ENCODE assay signal across 24 cellular contexts in the genomic region with DNA sequence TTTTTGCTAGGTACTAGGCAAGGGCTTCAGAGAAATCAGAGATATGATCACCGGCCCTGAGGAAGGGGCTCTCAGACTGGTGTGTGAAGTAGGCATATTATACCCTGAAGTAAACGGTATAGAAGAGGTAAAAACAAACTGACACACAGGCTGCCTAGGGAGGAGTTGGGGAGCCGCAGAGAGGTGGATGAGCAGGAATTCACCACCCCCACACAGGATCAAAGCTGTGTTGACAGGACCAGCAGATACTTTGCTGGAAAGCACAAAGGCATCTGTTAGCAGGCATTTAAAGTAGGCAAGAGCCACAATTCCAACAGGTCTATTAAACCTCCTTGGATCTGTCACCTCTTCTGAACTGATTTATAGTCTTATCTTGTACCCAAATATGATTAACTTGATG.
DNase-seq lines count a peak whose midpoint lies in the region; ATAC-seq, FAIRE-seq and TF ChIP-seq lines count a peak whose summit lies in the region.
"Had no signal": no experiment of that assay in that cellular context is flagged by ENCODE, and none has a peak within 500 bp of the region (broad histone marks: within the 10 kb centered on the region; RNA-seq: fewer than 3 reads in every experiment).

No MANE protein-coding gene starts in this region.

- H3K4me2 ChIP-seq in SK-N-SH (no peak overlapping the region), HepG2 (ENCODE audit: low read depth, low read length) (no peak overlapping the region)
- H3K4me2 ChIP-seq: BLaER1 had no signal

- H3K36me3 ChIP-seq in SK-N-SH (replicated peaks in 1 of 2; ENCODE audit: control insufficient read depth in 1 of 2, insufficient read depth in 2 of 2, low read length in 1 of 2) (no peaks in the 10 kb centered on the region), HepG2 (replicated peaks in 1 of 2; ENCODE audit: control insufficient read depth in 1 of 2, insufficient read depth in 2 of 2, low read length in 2 of 2) (no peaks in the 10 kb centered on the region), BE2C (no peaks in the 10 kb centered on the region)
- H3K36me3 ChIP-seq: BLaER1, Peyer's patch had no signal

- H3F3A ChIP-seq in SK-N-SH (replicated peaks; ENCODE audit: insufficient read depth): no peaks in the 10 kb centered on the region

- 57% methylated on average over 3 of the region's 3 CpGs for WGBS in SK-N-SH (ENCODE audit: low lambda C conversion rate)
- WGBS in HepG2 (ENCODE audit: low lambda C conversion rate): 75% methylated on average over 3 of the region's 3 CpGs

- no peaks in the 10 kb centered on the region for H4K20me1 ChIP-seq in SK-N-SH (ENCODE audit: insufficient read depth)
- no peaks in the 10 kb centered on the region for H4K20me1 ChIP-seq in HepG2 (ENCODE audit: insufficient read depth, low read length)

- no peaks in the 10 kb centered on the region for H3K9me3 ChIP-seq in SK-N-SH
- H3K9me3 ChIP-seq in HepG2 (ENCODE audit: low read length): no peaks in the 10 kb centered on the region
- H3K9me3 ChIP-seq in BE2C: no peaks in the 10 kb centered on the region
- H3K9me3 ChIP-seq: BLaER1, Peyer's patch had no signal

- H3K9ac ChIP-seq in SK-N-SH (no peak overlapping the region), HepG2 (ENCODE audit: insufficient read depth, low read depth, low read length) (no peak overlapping the region)
- H3K9ac ChIP-seq: BLaER1 had no signal

- H3K4me3 ChIP-seq in SK-N-SH (ENCODE audit: low read depth in 2 of 2, low read length in 1 of 2) (no peak overlapping the region), choroid plexus epithelial cell (ENCODE audit: low read depth, low read length) (no peak overlapping the region), HepG2 (replicated peaks in 1 of 3; ENCODE audit: insufficient read depth in 1 of 3, low read depth in 2 of 3, low read length in 3 of 3) (no peak overlapping the region), BE2C (ENCODE audit: low read depth, low read length) (no peak overlapping the region)
- H3K4me3 ChIP-seq: BLaER1, GM12878, Peyer's patch had no signal

- H3K27me3 ChIP-seq in SK-N-SH (ENCODE audit: insufficient read depth) (no peaks in the 10 kb centered on the region), HepG2 (ENCODE audit: control insufficient read depth in 1 of 2, insufficient read depth in 2 of 2, low read length in 2 of 2) (no peaks in the 10 kb centered on the region), BE2C (no peaks in the 10 kb centered on the region)
- H3K27me3 ChIP-seq: Peyer's patch had no signal

- TF ChIP-seq EP300 in SK-N-SH (IDR thresholded peaks at IDR 0.05; ENCODE audit: borderline replicate concordance in 1 of 2, low read depth in 1 of 2, low read length in 1 of 2) (no peak), HepG2 (IDR thresholded peaks at IDR 0.05; ENCODE audit: low read depth in 2 of 2, low read length in 2 of 2) (no peak), HepG2 (CRISPR knock-in tag; IDR thresholded peaks at IDR 0.05; ENCODE audit: borderline replicate concordance) (no peak)

- in situ Hi-C loops in HepG2 (cut with HindIII; ENCODE audit: extremely low pct_ligation_motif_present, low pct_unique_long_range_greater_than_20kb): no loop called here

- H2AFZ ChIP-seq in SK-N-SH (ENCODE audit: low read depth): no peak overlapping the region
- H2AFZ ChIP-seq in HepG2 (ENCODE audit: low read length): no peak overlapping the region

- intact Hi-C loops in HepG2 (cut with micrococcal nuclease; ENCODE audit: unreplicated experiment): no loop called here

- TF ChIP-seq CTCF in SK-N-SH (IDR thresholded peaks at IDR 0.05) (no peak), choroid plexus epithelial cell (conservative IDR thresholded peaks at IDR 0.05; ENCODE audit: low read depth, low read length) (no peak), HepG2 (CRISPR knock-in tag; IDR thresholded peaks at IDR 0.05) (no peak), BE2C (IDR thresholded peaks at IDR 0.05; ENCODE audit: low read depth, low read length) (no peak)

- H3K4me1 ChIP-seq in SK-N-SH (ENCODE audit: control insufficient read depth in 1 of 2, insufficient read depth in 2 of 2, low read depth in 1 of 2, low read length in 1 of 2): peaks cover 0 to 7% of the 10 kb centered on the region in 2 experiments; a peak in 2 of 4 replicates
- H3K4me1 ChIP-seq in HepG2 (ENCODE audit: insufficient read depth, low read length): peaks cover 16% of the 10 kb centered on the region
- H3K4me1 ChIP-seq in BE2C: no peaks in the 10 kb centered on the region; the same call in 1 of the 2 replicates
- H3K4me1 ChIP-seq: BLaER1, Peyer's patch had no signal

- H3K9me2 ChIP-seq in SK-N-SH: no peaks in the 10 kb centered on the region

- FAIRE-seq in HepG2 (lab: Jason Lieb, UNC): no peak
- FAIRE-seq: GM12878 had no signal

- CTCF ChIA-PET in SK-N-SH (lab: Yijun Ruan, JAX): no interaction called here
- CTCF ChIA-PET in HepG2 (lab: Yijun Ruan, JAX; ENCODE audit: low intra/inter-chr PET ratio, low total read pairs): no interaction called here

- TF ChIP-seq RAD21 in SK-N-SH (IDR thresholded peaks at IDR 0.05; ENCODE audit: low read length) (no peak), HepG2 (CRISPR knock-in tag; IDR thresholded peaks at IDR 0.05) (no peak)

- POLR2A ChIA-PET in SK-N-SH (lab: Yijun Ruan, JAX) (no interaction called here), HepG2 (lab: Yijun Ruan, JAX) (no interaction called here)

- ATAC-seq in SK-N-SH treated with all-trans-retinoic acid at 6 μM for 48 hours (no peak), HepG2 (peak; percentile 69), GM21825 (IDR thresholded peaks at IDR 0.05; ENCODE audit: unreplicated experiment) (no peak)
- ATAC-seq: CD8-positive, alpha-beta T cell; HCT116; Right ventricle myocardium inferior had no signal

- BruUV-seq in HepG2 (replicated peaks; lab: Mats Ljungman, UMichigan): no TSS peak

- H3K79me2 ChIP-seq in SK-N-SH (ENCODE audit: insufficient read depth) (no peaks in the 10 kb centered on the region), HepG2 (ENCODE audit: insufficient read depth, low read length) (no peaks in the 10 kb centered on the region)

- no peak overlapping the region for H3K27ac ChIP-seq in SK-N-SH (ENCODE audit: low read depth in 2 of 2, low read length in 1 of 2)
- no peak overlapping the region for H3K27ac ChIP-seq in HepG2 (ENCODE audit: extremely low read length, insufficient read depth, low read length)
- H3K27ac ChIP-seq: 22Rv1, BLaER1, Peyer's patch had no signal

- DNase-seq in SK-N-SH (peak; percentile 11), choroid plexus epithelial cell (ENCODE audit: low read depth) (peak; percentile 16), HepG2 (ENCODE audit: low spot score) (peak; percentile 12), BE2C (no peak), epidermal melanocyte (ENCODE audit: insufficient read length, low spot score) (no peak), midbrain (lab: John Stamatoyannopoulos, UW) (no peak)
- DNase-seq: Calu3; CD8-positive, alpha-beta T cell; MM.1S; NCI-H1092; NCI-H146; NCI-H2081; NCI-H2171 treated with DMSO at 0.1 percent for 48 hours; NCI-H446 treated with DMSO at 0.1 percent for 48 hours; NCI-H69; NK-92 treated with Interleukin-12 subunit alpha and Interleukin-12 subunit beta, amount 100 ng/mL, for 24 hours; Peyer's patch had no signal

- no peak for TF ChIP-seq POLR2A in HepG2 (IDR thresholded peaks at IDR 0.05; ENCODE audit: insufficient read depth in 1 of 2, low read depth in 2 of 2, low read length in 2 of 2)

TF ChIP-seq in SK-N-SH, 30 proteins besides CTCF, POLR2A, EP300 and RAD21 (continues in another document):
- TF ChIP-seq MEF2A (IDR thresholded peaks at IDR 0.05; ENCODE audit: borderline replicate concordance, low read depth) (no peak), GATA2 (CRISPR knock-in tag; IDR thresholded peaks at IDR 0.05) (no peak), FOXJ3 (CRISPR knock-in tag; IDR thresholded peaks at IDR 0.05) (no peak), SIN3A (IDR thresholded peaks at IDR 0.05; ENCODE audit: borderline replicate concordance, low read depth, low read length) (no peak)
- TF ChIP-seq, protein P1, sequence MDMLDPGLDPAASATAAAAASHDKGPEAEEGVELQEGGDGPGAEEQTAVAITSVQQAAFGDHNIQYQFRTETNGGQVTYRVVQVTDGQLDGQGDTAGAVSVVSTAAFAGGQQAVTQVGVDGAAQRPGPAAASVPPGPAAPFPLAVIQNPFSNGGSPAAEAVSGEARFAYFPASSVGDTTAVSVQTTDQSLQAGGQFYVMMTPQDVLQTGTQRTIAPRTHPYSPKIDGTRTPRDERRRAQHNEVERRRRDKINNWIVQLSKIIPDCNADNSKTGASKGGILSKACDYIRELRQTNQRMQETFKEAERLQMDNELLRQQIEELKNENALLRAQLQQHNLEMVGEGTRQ (IDR thresholded peaks at IDR 0.05; ENCODE audit: borderline replicate concordance, low read depth, low read length): no peak

TF ChIP-seq in SK-N-SH treated with all-trans-retinoic acid at 6 μM for 48 hours, 23 proteins besides CTCF, POLR2A, EP300 and RAD21:
- no peak for TF ChIP-seq ZNF565 (CRISPR knock-in tag; conservative IDR thresholded peaks at IDR 0.05; ENCODE audit: low read depth)

TF ChIP-seq in HepG2, 621 proteins besides CTCF, POLR2A, EP300 and RAD21:
- no peak for TF ChIP-seq FOXC1 (CRISPR knock-in tag; IDR thresholded peaks at IDR 0.05; ENCODE audit: borderline replicate concordance)
- no peak for TF ChIP-seq ZNF253 (CRISPR knock-in tag; IDR thresholded peaks at IDR 0.05; ENCODE audit: borderline replicate concordance)
- 0 out of 2 replicates have a peak, but pooled peaks have one; percentile 13 for TF ChIP-seq BCL6 (CRISPR knock-in tag; IDR thresholded peaks at IDR 0.05)
- TF ChIP-seq ZNF33A (CRISPR knock-in tag; IDR thresholded peaks at IDR 0.05; ENCODE audit: borderline replicate concordance): no peak
- TF ChIP-seq POLR2G (IDR thresholded peaks at IDR 0.05; ENCODE audit: low read depth, low read length): no peak

Comparison
In these comparisons a context has a peak if more than half of its experiments do, and no peak if none do; other contexts are left out.
1. DNase-seq: peak in SK-N-SH (single experiment), choroid plexus epithelial cell (single experiment) and HepG2 (single experiment); none in BE2C (single experiment), epidermal melanocyte (single experiment) and midbrain (single experiment).